2 cellular contexts compared by ENCODE assay signal in genomic region chr15:66753687-66754377, GRCh38.
TF ChIP-seq lines count a peak whose summit lies in the region.

No MANE protein-coding gene starts in this region.

TF ChIP-seq in A549, 52 proteins besides CTCF, POLR2A, EP300 and RAD21:
- TF ChIP-seq MAFK (IDR thresholded peaks at IDR 0.05; ENCODE audit: partially characterized antibody) (no peak), NFE2L2 (conservative IDR thresholded peaks at IDR 0.05; ENCODE audit: low read length) (no peak), PBX3 (IDR thresholded peaks at IDR 0.05) (no peak), FOSB (CRISPR knock-in tag; IDR thresholded peaks at IDR 0.05) (no peak), POLR2AphosphoS2 (conservative IDR thresholded peaks at IDR 0.05; ENCODE audit: low read length) (no peak), FOSL2 (IDR thresholded peaks at IDR 0.05) (no peak), FOSL2 (CRISPR knock-in tag; IDR thresholded peaks at IDR 0.05) (no peak), RNF2 (IDR thresholded peaks at IDR 0.05; ENCODE audit: borderline replicate concordance, low read depth) (no peak), PHF8 (IDR thresholded peaks at IDR 0.05; ENCODE audit: borderline replicate concordance, low read depth) (no peak), FOXS1 (CRISPR knock-in tag; IDR thresholded peaks at IDR 0.05) (no peak), ATOH8 (CRISPR knock-in tag; IDR thresholded peaks at IDR 0.05; ENCODE audit: low read depth) (no peak), JUN (IDR thresholded peaks at IDR 0.05) (no peak), HDAC2 (IDR thresholded peaks at IDR 0.05) (no peak), ZSCAN20 (CRISPR knock-in tag; IDR thresholded peaks at IDR 0.05) (no peak), ESRRA (IDR thresholded peaks at IDR 0.05; ENCODE audit: borderline replicate concordance, low read length) (no peak), CHD2 (IDR thresholded peaks at IDR 0.05; ENCODE audit: low read length, partially characterized antibody) (no peak), HEYL (CRISPR knock-in tag; IDR thresholded peaks at IDR 0.05) (no peak)
- TF ChIP-seq, protein P1, sequence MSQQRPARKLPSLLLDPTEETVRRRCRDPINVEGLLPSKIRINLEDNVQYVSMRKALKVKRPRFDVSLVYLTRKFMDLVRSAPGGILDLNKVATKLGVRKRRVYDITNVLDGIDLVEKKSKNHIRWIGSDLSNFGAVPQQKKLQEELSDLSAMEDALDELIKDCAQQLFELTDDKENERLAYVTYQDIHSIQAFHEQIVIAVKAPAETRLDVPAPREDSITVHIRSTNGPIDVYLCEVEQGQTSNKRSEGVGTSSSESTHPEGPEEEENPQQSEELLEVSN (IDR thresholded peaks at IDR 0.05; ENCODE audit: borderline replicate concordance, low read depth): no peak
- TF ChIP-seq, protein P2, sequence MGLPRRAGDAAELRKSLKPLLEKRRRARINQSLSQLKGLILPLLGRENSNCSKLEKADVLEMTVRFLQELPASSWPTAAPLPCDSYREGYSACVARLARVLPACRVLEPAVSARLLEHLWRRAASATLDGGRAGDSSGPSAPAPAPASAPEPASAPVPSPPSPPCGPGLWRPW (IDR thresholded peaks at IDR 0.05): no peak
TF ChIP-seq in A549: peak in this region for 0.

TF ChIP-seq in IMR-90, 13 proteins besides CTCF, POLR2A, EP300 and RAD21:
- TF ChIP-seq, protein P3, sequence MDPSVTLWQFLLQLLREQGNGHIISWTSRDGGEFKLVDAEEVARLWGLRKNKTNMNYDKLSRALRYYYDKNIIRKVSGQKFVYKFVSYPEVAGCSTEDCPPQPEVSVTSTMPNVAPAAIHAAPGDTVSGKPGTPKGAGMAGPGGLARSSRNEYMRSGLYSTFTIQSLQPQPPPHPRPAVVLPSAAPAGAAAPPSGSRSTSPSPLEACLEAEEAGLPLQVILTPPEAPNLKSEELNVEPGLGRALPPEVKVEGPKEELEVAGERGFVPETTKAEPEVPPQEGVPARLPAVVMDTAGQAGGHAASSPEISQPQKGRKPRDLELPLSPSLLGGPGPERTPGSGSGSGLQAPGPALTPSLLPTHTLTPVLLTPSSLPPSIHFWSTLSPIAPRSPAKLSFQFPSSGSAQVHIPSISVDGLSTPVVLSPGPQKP (IDR thresholded peaks at IDR 0.05; ENCODE audit: borderline replicate concordance, low read depth, low read length): no peak
- TF ChIP-seq BHLHE40 (IDR thresholded peaks at IDR 0.05; ENCODE audit: low read depth, low read length) (no peak), USF2 (IDR thresholded peaks at IDR 0.05; ENCODE audit: low read depth, low read length) (no peak), FOS (IDR thresholded peaks at IDR 0.05; ENCODE audit: low read depth, low read length) (no peak), CEBPB (IDR thresholded peaks at IDR 0.05; ENCODE audit: low read depth, low read length) (no peak), SMC3 (IDR thresholded peaks at IDR 0.05; ENCODE audit: low read depth, low read length) (no peak), RCOR1 (IDR thresholded peaks at IDR 0.05; ENCODE audit: insufficient replicate concordance, low read length) (no peak), CHD1 (IDR thresholded peaks at IDR 0.05; ENCODE audit: low read depth, low read length) (no peak), MAFK (IDR thresholded peaks at IDR 0.05; ENCODE audit: low read depth, low read length) (no peak), RFX5 (IDR thresholded peaks at IDR 0.05; ENCODE audit: low read depth, low read length) (no peak), MXI1 (IDR thresholded peaks at IDR 0.05; ENCODE audit: borderline replicate concordance, low read depth, low read length) (no peak), NFE2L2 (IDR thresholded peaks at IDR 0.05; ENCODE audit: low read depth, low read length) (no peak), MAZ (IDR thresholded peaks at IDR 0.05; ENCODE audit: borderline replicate concordance, low read depth, low read length) (no peak)
TF ChIP-seq in IMR-90: peak in this region for 0.
